In genomic region chr11:61357233-61357893, GRCh38 we compare ENCODE assay signal across 8 cellular contexts. TPM values are rescaled to one million over a fixed set of nuclear protein-coding genes. Genes with fewer than 3 reads are reported as not detected.
DNase-seq lines count a peak whose midpoint lies in the region; ATAC-seq and TF ChIP-seq lines count a peak whose summit lies in the region.
"Had no signal": no experiment of that assay in that cellular context is flagged by ENCODE, and none has a peak within 500 bp of the region (broad histone marks: within the 10 kb centered on the region; RNA-seq: fewer than 3 reads in every experiment).

No MANE protein-coding gene starts in this region.

- peak overlapping the region; percentile 60 for H3K4me3 ChIP-seq in OCI-LY1 (ENCODE audit: low read depth, low read length, poor library complexity, severe bottlenecking)
- peak overlapping the region in 2 of 8 donors; percentile 26 to 63 for H3K4me3 ChIP-seq in spleen
- no peak overlapping the region for H3K4me3 ChIP-seq in Caco-2 (ENCODE audit: low read depth, low read length)

- H4K20me1 ChIP-seq in OCI-LY1 (ENCODE audit: insufficient read depth, low read length), result no peaks in the 10 kb centered on the region

- H3K36me3 Mint-ChIP-seq in Caco-2 (ENCODE audit: insufficient read depth, unreplicated experiment), result peaks cover 18% of the 10 kb centered on the region

- CTCF ChIA-PET in Caco-2 (lab: Charles Lee), result interaction anchor here (0.6 kb wide), 1 partner anchor 223 kb away, joined by 3 read pairs; no protein-coding TSS in a partner anchor

- H3K4me1 ChIP-seq in OCI-LY1 (ENCODE audit: insufficient read depth, low read length, severe bottlenecking) (peaks cover 72% of the 10 kb centered on the region), spleen (peaks cover 31 to 92% (median 80%) of the 10 kb centered on the region in 6 donors), Caco-2 (0 out of 2 replicates have a peak, but pooled peaks cover 3% of the 10 kb centered on the region)

- DNase-seq in spleen, result peak; percentile 86
- no peak for DNase-seq in AG08395 (ENCODE audit: low spot score)
- DNase-seq in Caco-2, result no peak
- DNase-seq: NCI-H69 had no signal

- intact Hi-C loops in spleen (cut with DNase I; ENCODE audit: low total_unique reads) (no loop called here), Caco-2 (cut with micrococcal nuclease; ENCODE audit: unreplicated experiment) (no loop called here)

- POLR2A ChIA-PET in Caco-2 (lab: Charles Lee), result no interaction called here

- no peaks in the 10 kb centered on the region for H3K9me2 ChIP-seq in OCI-LY1 (ENCODE audit: low read depth, low read length)

- peaks cover 14% of the 10 kb centered on the region for H3K79me2 ChIP-seq in OCI-LY1 (ENCODE audit: insufficient read depth, low read length)

- no peak overlapping the region for H3K27ac Mint-ChIP-seq in Caco-2 (ENCODE audit: unreplicated experiment)

- H2AFZ ChIP-seq in OCI-LY1 (ENCODE audit: low read length), result no peak overlapping the region

- TF ChIP-seq CTCF in OCI-LY1 (IDR thresholded peaks at IDR 0.05; ENCODE audit: low read length) (no peak), spleen (IDR thresholded peaks at IDR 0.05 in 8 of 11, conservative IDR thresholded peaks at IDR 0.05 in 3 of 11) (no peak), Caco-2 (IDR thresholded peaks at IDR 0.05; ENCODE audit: insufficient read depth in 1 of 2, low read depth in 1 of 2, low read length in 1 of 2, severe bottlenecking in 1 of 2, unreplicated experiment in 1 of 2) (no peak)

- H3K9me3 Mint-ChIP-seq in Caco-2 (ENCODE audit: unreplicated experiment), result no peaks in the 10 kb centered on the region

- peak overlapping the region; percentile 69 for H3K9ac ChIP-seq in OCI-LY1 (ENCODE audit: low read length)

- peaks cover 37% of the 10 kb centered on the region for H3K36me3 ChIP-seq in OCI-LY1 (ENCODE audit: insufficient read depth, low read length)
- peaks cover 0 to 42% (median 22%) of the 10 kb centered on the region in 6 donors for H3K36me3 ChIP-seq in spleen
- no peaks in the 10 kb centered on the region for H3K36me3 ChIP-seq in Caco-2 (ENCODE audit: control insufficient read depth, insufficient read depth, low read length)

- H3K27me3 Mint-ChIP-seq in Caco-2 (ENCODE audit: insufficient read depth, unreplicated experiment), result no peaks in the 10 kb centered on the region

- TF ChIP-seq POLR2A in spleen (IDR thresholded peaks at IDR 0.05), result no peak

- H3K9me3 ChIP-seq in OCI-LY1 (ENCODE audit: low read length) (no peaks in the 10 kb centered on the region), spleen (no peaks in the 10 kb centered on the region), Caco-2 (no peaks in the 10 kb centered on the region)

- no peak overlapping the region for H3K4me3 Mint-ChIP-seq in Caco-2 (ENCODE audit: unreplicated experiment)

- ATAC-seq in GM19025 (IDR thresholded peaks at IDR 0.05; ENCODE audit: low read depth, unreplicated experiment) (peak; percentile 43), HG02884 (IDR thresholded peaks at IDR 0.05; ENCODE audit: unreplicated experiment) (peak; percentile 33), GM19324 (IDR thresholded peaks at IDR 0.05; ENCODE audit: low FRiP score, unreplicated experiment) (no peak)

- H3K27me3 ChIP-seq in OCI-LY1 (ENCODE audit: insufficient read depth, low read length), result no peaks in the 10 kb centered on the region
- no peaks in the 10 kb centered on the region for H3K27me3 ChIP-seq in spleen (replicated peaks in 1 of 7)
- no peaks in the 10 kb centered on the region for H3K27me3 ChIP-seq in Caco-2 (replicated peaks; ENCODE audit: control insufficient read depth, insufficient read depth, low read length)

- no peaks in the 10 kb centered on the region for H3K4me1 Mint-ChIP-seq in Caco-2 (ENCODE audit: low read depth, unreplicated experiment)

- WGBS in spleen, 5 donors, result 49 to 64% (median 53%) methylated on average over 6 to 9 of the region's 9 CpGs

- H3F3A ChIP-seq in OCI-LY1 (ENCODE audit: insufficient read depth, low read length), result peaks cover 15% of the 10 kb centered on the region

- H3K27ac ChIP-seq in OCI-LY1 (ENCODE audit: low read depth, low read length, poor library complexity, severe bottlenecking) (peak overlapping the region; percentile 99), spleen (peak overlapping the region; percentile 63 to 100 (median 88))

- no TSS peak for BruUV-seq in Caco-2 (replicated peaks; lab: Mats Ljungman, UMichigan)

- peak overlapping the region; percentile 78 for H3K4me2 ChIP-seq in OCI-LY1 (ENCODE audit: low read length)

RNA-seq across cellular contexts. Expression of gene CYB561A3, which starts 4.3 kb away (rescaled TPM):
- total RNA-seq in spleen (100 to 1,000 TPM in 4 of 7 donors, 10 to 100 TPM in 3; 82.5 to 138 (median 126) TPM), Caco-2 (2022) (33.6 and 34.9 TPM in 2 replicates)
- 10 to 100 TPM; 62.1 to 79.6 (median 64.6) TPM for polyA plus RNA-seq in spleen

RNA-seq across cellular contexts. Expression of gene TMEM138, which starts 4.8 kb away (rescaled TPM):
- total RNA-seq in spleen (10 to 100 TPM; 26.8 to 52.4 (median 39.0) TPM), Caco-2 (2022) (46.3 and 48.3 TPM in 2 replicates)
- 10 to 100 TPM; 42.3 to 53.9 (median 49.2) TPM for polyA plus RNA-seq in spleen

RNA-seq across cellular contexts. Expression of gene TKFC, which starts 24.3 kb away (rescaled TPM):
- total RNA-seq in spleen (10 to 100 TPM; 33.1 to 61.5 (median 36.4) TPM), Caco-2 (2022) (86.2 and 99.0 TPM in 2 replicates)
- polyA plus RNA-seq in spleen, result 10 to 100 TPM; 30.6 to 45.3 (median 31.3) TPM

RNA-seq across cellular contexts. Expression of gene DDB1, which starts 24.5 kb away (rescaled TPM):
- total RNA-seq in spleen (100 to 1,000 TPM; 118 to 157 (median 151) TPM), Caco-2 (2022) (284 and 303 TPM in 2 replicates)
- polyA plus RNA-seq in spleen, result 10 to 100 TPM; 68.7 to 94.7 (median 83.4) TPM

RNA-seq across cellular contexts. Expression of gene TMEM216, which starts 35.0 kb away (rescaled TPM):
- total RNA-seq in spleen, result 10 to 100 TPM; 10.5 to 26.0 (median 17.1) TPM
- 10 to 100 TPM; 20.7 to 24.6 (median 20.7) TPM for polyA plus RNA-seq in spleen
- total RNA-seq in Caco-2 (2022), result 27.1 and 27.5 TPM in 2 replicates
